In the genomic region with DNA sequence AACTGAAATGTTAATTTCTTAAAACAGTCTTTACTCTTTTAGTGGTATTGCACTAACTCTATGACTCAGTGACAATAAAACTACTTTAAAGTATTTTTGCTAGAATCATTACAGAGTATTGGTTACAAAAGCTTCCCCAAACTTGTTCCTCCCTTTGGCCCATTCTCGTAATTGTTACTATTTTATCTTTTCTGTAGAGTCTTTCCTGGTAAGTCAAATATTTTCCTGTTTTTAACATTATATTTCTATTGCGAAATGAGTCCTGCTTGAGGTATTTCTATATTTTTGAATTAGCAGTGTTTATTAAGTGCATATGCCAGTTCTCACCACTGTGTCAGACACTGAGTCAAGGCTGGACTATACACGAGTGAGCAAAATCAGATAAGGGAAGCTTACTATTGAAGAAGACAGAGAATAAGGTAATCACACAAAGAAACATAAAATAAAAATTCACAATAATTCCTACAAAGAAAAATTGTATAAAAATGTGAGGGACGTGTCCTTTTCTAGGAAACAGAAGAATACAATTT, we compare ENCODE assay signal across 22 cellular contexts.
"Had no signal": no experiment of that assay in that cellular context is flagged by ENCODE, and none has a peak within 500 bp of the region (broad histone marks: within the 10 kb centered on the region; RNA-seq: fewer than 3 reads in every experiment).

No MANE protein-coding gene starts in this region.

- H3K27ac Mint-ChIP-seq: activated CD4-positive, alpha-beta T cell treated with anti-CD3 and anti-CD28 coated beads, Interleukin-2, amount 10 ng/mL, durations not matched to agents 7 days and 5 days; activated CD8-positive, alpha-beta memory T cell treated with anti-CD3 and anti-CD28 coated beads, Interleukin-2, amount 10 ng/mL, durations not matched to agents 7 days and 5 days; activated CD8-positive, alpha-beta T cell treated with anti-CD3 and anti-CD28 coated beads for 36 hours; activated naive CD4-positive, alpha-beta T cell treated with anti-CD3 and anti-CD28 coated beads, Interleukin-2, amount 10 ng/mL, durations not matched to agents 7 days and 5 days; natural killer cell treated with Interleukin-12 subunit alpha and Interleukin-12 subunit beta and Interleukin-15 and Interleukin-18, amount 100 ng/mL, for 72 hours had no signal

- H3K27me3 Mint-ChIP-seq: activated CD4-positive, alpha-beta T cell treated with anti-CD3 and anti-CD28 coated beads, Interleukin-2, amount 10 ng/mL, durations not matched to agents 7 days and 5 days; activated CD8-positive, alpha-beta memory T cell treated with anti-CD3 and anti-CD28 coated beads, Interleukin-2, amount 10 ng/mL, durations not matched to agents 7 days and 5 days; activated CD8-positive, alpha-beta T cell treated with anti-CD3 and anti-CD28 coated beads for 36 hours; activated naive CD4-positive, alpha-beta T cell treated with anti-CD3 and anti-CD28 coated beads, Interleukin-2, amount 10 ng/mL, durations not matched to agents 7 days and 5 days; natural killer cell treated with Interleukin-12 subunit alpha and Interleukin-12 subunit beta and Interleukin-15 and Interleukin-18, amount 100 ng/mL, for 72 hours had no signal

- H3K36me3 ChIP-seq: gastrocnemius medialis, ovary, prostate gland, spleen, vagina, WERI-Rb-1 had no signal

- H3K4me3 Mint-ChIP-seq: activated CD4-positive, alpha-beta T cell treated with anti-CD3 and anti-CD28 coated beads, Interleukin-2, amount 10 ng/mL, durations not matched to agents 7 days and 5 days; activated CD8-positive, alpha-beta memory T cell treated with anti-CD3 and anti-CD28 coated beads, Interleukin-2, amount 10 ng/mL, durations not matched to agents 7 days and 5 days; activated CD8-positive, alpha-beta T cell treated with anti-CD3 and anti-CD28 coated beads for 36 hours; activated naive CD4-positive, alpha-beta T cell treated with anti-CD3 and anti-CD28 coated beads, Interleukin-2, amount 10 ng/mL, durations not matched to agents 7 days and 5 days; natural killer cell treated with Interleukin-12 subunit alpha and Interleukin-12 subunit beta and Interleukin-15 and Interleukin-18, amount 100 ng/mL, for 72 hours had no signal

- H3K9me3 ChIP-seq: gastrocnemius medialis, ovary, prostate gland, testis, vagina had no signal

- H3K4me1 Mint-ChIP-seq: activated CD4-positive, alpha-beta T cell treated with anti-CD3 and anti-CD28 coated beads, Interleukin-2, amount 10 ng/mL, durations not matched to agents 7 days and 5 days; activated CD8-positive, alpha-beta memory T cell treated with anti-CD3 and anti-CD28 coated beads, Interleukin-2, amount 10 ng/mL, durations not matched to agents 7 days and 5 days; activated naive CD4-positive, alpha-beta T cell treated with anti-CD3 and anti-CD28 coated beads, Interleukin-2, amount 10 ng/mL, durations not matched to agents 7 days and 5 days had no signal

- H3K4me1 ChIP-seq: gastrocnemius medialis, prostate gland, spleen, testis, vagina had no signal

- H3K4me3 ChIP-seq: gastrocnemius medialis, ovary, prostate gland, spleen, vagina had no signal

- DNase-seq: activated CD4-positive, alpha-beta T cell treated with anti-CD3 and anti-CD28 coated beads, Interleukin-2, amount 10 ng/mL, durations not matched to agents 7 days and 5 days; activated CD4-positive, CD25-positive, alpha-beta regulatory T cell treated with anti-CD3 and anti-CD28 coated beads, Interleukin-2, amount 50 U/mL, for 72 hours; activated CD8-positive, alpha-beta memory T cell treated with anti-CD3 and anti-CD28 coated beads, Interleukin-2, amount 10 ng/mL, durations not matched to agents 7 days and 5 days; activated CD8-positive, alpha-beta T cell treated with anti-CD3 and anti-CD28 coated beads for 36 hours; activated effector memory CD4-positive, alpha-beta T cell treated with anti-CD3 and anti-CD28 coated beads, Interleukin-2, amount 50 U/mL, for 16 hours; activated naive CD4-positive, alpha-beta T cell treated with anti-CD3 and anti-CD28 coated beads, Interleukin-2, amount 10 ng/mL, durations not matched to agents 7 days and 5 days; activated T-cell treated with anti-CD3 and anti-CD28 coated beads for 4 hours; central memory CD4-positive, alpha-beta T cell; effector memory CD4-positive, alpha-beta T cell; gastrocnemius medialis; head of caudate nucleus; islet precursor cell; left cardiac atrium; ovary; spleen; stimulated activated CD4-positive, alpha-beta T cell treated with anti-CD3 and anti-CD28 coated beads, Interleukin-4, amount 100 ng/mL, for 1 hour; stimulated activated naive CD4-positive, alpha-beta T cell; testis; WERI-Rb-1 had no signal

- H3K27ac ChIP-seq: gastrocnemius medialis, ovary, prostate gland, spleen, testis, vagina, WERI-Rb-1 had no signal

- H3K27me3 ChIP-seq: gastrocnemius medialis, ovary, spleen, testis, vagina had no signal

- ATAC-seq: activated CD8-positive, alpha-beta memory T cell treated with anti-CD3 and anti-CD28 coated beads, Interleukin-2, amount 10 ng/mL, durations not matched to agents 7 days and 5 days; activated CD8-positive, alpha-beta T cell treated with anti-CD3 and anti-CD28 coated beads for 36 hours; gastrocnemius medialis; left cardiac atrium; natural killer cell treated with Interleukin-12 subunit alpha and Interleukin-12 subunit beta and Interleukin-15 and Interleukin-18, amount 100 ng/mL, for 72 hours had no signal

- H3K36me3 Mint-ChIP-seq: activated CD8-positive, alpha-beta memory T cell treated with anti-CD3 and anti-CD28 coated beads, Interleukin-2, amount 10 ng/mL, durations not matched to agents 7 days and 5 days; activated naive CD4-positive, alpha-beta T cell treated with anti-CD3 and anti-CD28 coated beads, Interleukin-2, amount 10 ng/mL, durations not matched to agents 7 days and 5 days had no signal
